In genomic region chr1:10082785-10083479, GRCh38 we compare ENCODE assay signal across 3 cellular contexts.
A peak's percentile ranks its signal among the peaks of the same experiment; 100 is the strongest.
TF ChIP-seq lines count a peak whose summit lies in the region.

No MANE protein-coding gene starts in this region.

TF ChIP-seq in SK-N-SH, 30 proteins besides CTCF, POLR2A, EP300 and RAD21 (continued from another document):
- TF ChIP-seq PBX3 (IDR thresholded peaks at IDR 0.05) = peak; percentile 61
- TF ChIP-seq JUND (IDR thresholded peaks at IDR 0.05) = no peak
- no peak for TF ChIP-seq YY1 (IDR thresholded peaks at IDR 0.05; ENCODE audit: low read depth)

TF ChIP-seq in SK-N-SH treated with all-trans-retinoic acid at 6 μM for 48 hours, 23 proteins besides CTCF, POLR2A, EP300 and RAD21 (continued from another document):
- TF ChIP-seq CREB5 (CRISPR knock-in tag; IDR thresholded peaks at IDR 0.05; ENCODE audit: low read depth) (no peak), PPARA (CRISPR knock-in tag; IDR thresholded peaks at IDR 0.05; ENCODE audit: borderline replicate concordance) (no peak), PATZ1 (CRISPR knock-in tag; IDR thresholded peaks at IDR 0.05; ENCODE audit: borderline replicate concordance) (no peak), ARNTL (CRISPR knock-in tag; IDR thresholded peaks at IDR 0.05; ENCODE audit: borderline replicate concordance, low read depth) (no peak), CSDC2 (CRISPR knock-in tag; IDR thresholded peaks at IDR 0.05) (no peak), BACH2 (CRISPR knock-in tag; IDR thresholded peaks at IDR 0.05; ENCODE audit: borderline replicate concordance) (no peak), TOX (CRISPR knock-in tag; IDR thresholded peaks at IDR 0.05; ENCODE audit: borderline replicate concordance) (no peak), POU6F1 (CRISPR knock-in tag; IDR thresholded peaks at IDR 0.05; ENCODE audit: borderline replicate concordance, low read depth) (no peak), ZNF8 (CRISPR knock-in tag; IDR thresholded peaks at IDR 0.05) (no peak), GLIS3 (CRISPR knock-in tag; IDR thresholded peaks at IDR 0.05) (no peak), SNAI2 (CRISPR knock-in tag; IDR thresholded peaks at IDR 0.05) (no peak)

TF ChIP-seq in WTC11, 78 proteins besides CTCF, POLR2A, EP300 and RAD21 (continued from another document):
- TF ChIP-seq ZNF512 (CRISPR knock-in tag; IDR thresholded peaks at IDR 0.05; ENCODE audit: borderline replicate concordance) = no peak
- no peak for TF ChIP-seq USF2 (CRISPR knock-in tag; IDR thresholded peaks at IDR 0.05)
- no peak for TF ChIP-seq GTF2I (CRISPR knock-in tag; conservative IDR thresholded peaks at IDR 0.05)
- TF ChIP-seq E2F4 (CRISPR knock-in tag; IDR thresholded peaks at IDR 0.05; ENCODE audit: borderline replicate concordance, low read depth) = no peak
- no peak for TF ChIP-seq ZSCAN18 (CRISPR knock-in tag; IDR thresholded peaks at IDR 0.05)
- TF ChIP-seq CREB1 (CRISPR knock-in tag; IDR thresholded peaks at IDR 0.05) = no peak
- TF ChIP-seq NFE2L1 (CRISPR knock-in tag; IDR thresholded peaks at IDR 0.05) = no peak
- no peak for TF ChIP-seq ZBTB43 (CRISPR knock-in tag; IDR thresholded peaks at IDR 0.05)
- TF ChIP-seq STAT6 (CRISPR knock-in tag; conservative IDR thresholded peaks at IDR 0.05; ENCODE audit: low read depth) = no peak
- no peak for TF ChIP-seq PRDM15 (CRISPR knock-in tag; IDR thresholded peaks at IDR 0.05)
- no peak for TF ChIP-seq ZNF138 (CRISPR knock-in tag; conservative IDR thresholded peaks at IDR 0.05)
- no peak for TF ChIP-seq TCF7 (CRISPR knock-in tag; IDR thresholded peaks at IDR 0.05; ENCODE audit: low read depth)
